17 cellular contexts compared by ENCODE assay signal in the genomic region with DNA sequence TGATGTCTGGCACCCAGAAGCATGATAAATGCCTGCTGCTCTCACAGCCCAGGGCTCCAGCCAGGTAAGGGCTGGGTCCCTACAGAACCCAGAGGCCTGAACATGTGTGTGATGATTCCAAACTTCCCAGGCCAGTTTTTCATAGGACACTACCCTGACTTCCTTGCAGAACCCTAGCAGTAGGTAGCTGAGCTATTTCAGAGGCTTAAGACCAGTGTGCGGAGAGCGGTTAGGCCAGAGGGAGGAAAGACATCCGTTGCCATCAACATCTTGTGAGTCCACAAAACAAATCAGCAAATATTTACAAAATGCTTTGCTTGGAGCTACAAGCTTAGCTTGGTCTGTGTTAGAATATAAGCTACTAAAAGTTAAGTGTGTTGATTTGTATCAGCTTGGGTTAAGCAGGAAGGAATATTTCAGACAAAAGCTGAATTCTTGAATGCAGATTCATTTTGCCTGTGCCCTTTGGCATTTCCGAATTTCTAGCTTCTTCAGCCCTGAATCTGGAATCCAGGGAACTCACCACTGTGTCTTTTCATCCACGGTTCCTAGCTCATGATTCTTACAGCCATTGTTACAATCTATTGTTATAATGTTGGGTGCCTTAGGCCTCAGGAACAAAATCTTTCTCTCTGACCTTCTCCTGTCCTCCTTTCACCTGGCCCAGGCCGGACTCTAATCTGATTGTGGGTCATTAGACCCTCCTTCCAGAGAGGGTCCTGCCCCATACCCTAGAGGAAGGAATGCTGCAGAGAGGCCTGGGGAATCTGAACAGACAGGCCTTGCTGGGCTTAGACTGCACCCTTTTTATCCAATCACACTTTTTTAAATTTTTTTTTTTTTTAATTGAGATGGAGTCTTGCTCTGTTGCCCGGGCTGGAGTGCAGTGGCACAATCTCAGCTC.
"Had no signal": no experiment of that assay in that cellular context is flagged by ENCODE, and none has a peak within 500 bp of the region (broad histone marks: within the 10 kb centered on the region; RNA-seq: fewer than 3 reads in every experiment).

No MANE protein-coding gene starts in this region.

- H3K27me3 ChIP-seq: ascending aorta, suprapubic skin had no signal

- H3K36me3 ChIP-seq: ascending aorta, suprapubic skin had no signal

- H3K4me3 ChIP-seq: ascending aorta, coronary artery, SK-N-MC, suprapubic skin had no signal

- H3K27ac ChIP-seq: ascending aorta, coronary artery, SK-N-MC, suprapubic skin had no signal

- H3K9me3 ChIP-seq: ascending aorta, suprapubic skin had no signal

- H3K4me1 ChIP-seq: suprapubic skin had no signal

- DNase-seq: activated CD4-positive, alpha-beta memory T cell treated with anti-CD3 and anti-CD28 coated beads, Interleukin-2, amount 10 ng/mL, durations not matched to agents 7 days and 5 days; activated naive CD4-positive, alpha-beta T cell treated with anti-CD3 and anti-CD28 coated beads, Interleukin-2, amount 10 ng/mL, durations not matched to agents 7 days and 5 days; activated T-cell treated with anti-CD3 and anti-CD28 coated beads, Interleukin-2, amount 50 U/mL, for 24 hours; foreskin melanocyte; head of caudate nucleus; occipital lobe; small intestine; stimulated activated naive CD8-positive, alpha-beta T cell treated with anti-CD3 and anti-CD28 coated beads, Interleukin-15, Interleukin-2, amounts not matched to agents 100 U/mL and 50 U/mL, for 24 hours; T-helper 1 cell; T1000 had no signal

- ATAC-seq: left lobe of liver; natural killer cell treated with Interleukin-12 subunit alpha and Interleukin-12 subunit beta and Interleukin-15 and Interleukin-18, amount 100 ng/mL, for 72 hours; right cardiac atrium; stimulated activated naive CD8-positive, alpha-beta T cell treated with anti-CD3 and anti-CD28 coated beads, Interleukin-15, Interleukin-2, amounts not matched to agents 100 U/mL and 50 U/mL, for 24 hours had no signal
